In genomic region chr3:177823701-177824189, GRCh38 we compare ENCODE assay signal across 14 cellular contexts.
DNase-seq lines count a peak whose midpoint lies in the region; ATAC-seq, FAIRE-seq and TF ChIP-seq lines count a peak whose summit lies in the region.
"Had no signal": no experiment of that assay in that cellular context is flagged by ENCODE, and none has a peak within 500 bp of the region (broad histone marks: within the 10 kb centered on the region; RNA-seq: fewer than 3 reads in every experiment).

No MANE protein-coding gene starts in this region.

- H2AFZ ChIP-seq in HepG2 (ENCODE audit: low read length), result peak overlapping the region; percentile 35
- H2AFZ ChIP-seq in smooth muscle cell (ENCODE audit: low read depth), result no peak overlapping the region

- H3K4me2 ChIP-seq in HepG2 (ENCODE audit: low read depth, low read length), result peak overlapping the region; percentile 56
- no peak overlapping the region for H3K4me2 ChIP-seq in smooth muscle cell
- H3K4me2 ChIP-seq: KMS-11 had no signal

- no peak for FAIRE-seq in HepG2 (lab: Jason Lieb, UNC)
- FAIRE-seq: GM12878, pancreas had no signal

- no peaks in the 10 kb centered on the region for H3K9me3 Mint-ChIP-seq in Calu3 (ENCODE audit: low read depth, unreplicated experiment)
- H3K9me3 Mint-ChIP-seq: memory B cell had no signal

- H3K79me2 ChIP-seq in HepG2 (ENCODE audit: insufficient read depth, low read length), result no peaks in the 10 kb centered on the region
- no peaks in the 10 kb centered on the region for H3K79me2 ChIP-seq in smooth muscle cell (ENCODE audit: low read depth)

- intact Hi-C loops in Calu3 (cut with micrococcal nuclease; ENCODE audit: unreplicated experiment), result loop anchor here (5.0 kb wide), 1 partner anchor 696 kb away; no protein-coding TSS in a partner anchor
- intact Hi-C loops in breast epithelium (cut with DNase I; ENCODE audit: low total_unique reads), result no loop called here
- intact Hi-C loops in HepG2 (cut with micrococcal nuclease; ENCODE audit: unreplicated experiment), result loop anchor here (1.0 to 5.0 kb wide), 2 partner anchors 216 to 466 kb away; no protein-coding TSS in a partner anchor
- intact Hi-C loops in sigmoid colon (cut with DNase I), result loop anchor here (5.0 to 10.0 kb wide), 4 partner anchors 41 to 366 kb away; no protein-coding TSS in a partner anchor

- H3K27ac ChIP-seq in breast epithelium, result peak overlapping the region; percentile 70 to 79
- peak overlapping the region; percentile 85 for H3K27ac ChIP-seq in HepG2 (ENCODE audit: extremely low read length, insufficient read depth, low read length)
- H3K27ac ChIP-seq in sigmoid colon, result peak overlapping the region; percentile 79 to 85 (median 84)
- no peak overlapping the region for H3K27ac ChIP-seq in smooth muscle cell (ENCODE audit: low read depth)
- H3K27ac ChIP-seq: HL-60, KMS-11 had no signal

- no peaks in the 10 kb centered on the region for H3K27me3 Mint-ChIP-seq in Calu3 (ENCODE audit: unreplicated experiment)
- H3K27me3 Mint-ChIP-seq: memory B cell had no signal

- H3K9ac ChIP-seq in HepG2 (ENCODE audit: insufficient read depth, low read depth, low read length), result no peak overlapping the region
- H3K9ac ChIP-seq in smooth muscle cell (ENCODE audit: low read depth), result no peak overlapping the region
- H3K9ac ChIP-seq: KMS-11 had no signal

- H3K4me1 ChIP-seq in breast epithelium, result peaks cover 13 to 16% of the 10 kb centered on the region in 2 donors
- peaks cover 67% of the 10 kb centered on the region for H3K4me1 ChIP-seq in HepG2 (ENCODE audit: insufficient read depth, low read length)
- peaks cover 0 to 77% (median 69%) of the 10 kb centered on the region in 4 donors for H3K4me1 ChIP-seq in sigmoid colon
- peaks cover 9% of the 10 kb centered on the region for H3K4me1 ChIP-seq in smooth muscle cell (ENCODE audit: low read depth)

- H3K4me3 Mint-ChIP-seq in Calu3 (ENCODE audit: low read depth, unreplicated experiment), result no peak overlapping the region
- H3K4me3 Mint-ChIP-seq: memory B cell had no signal

- TF ChIP-seq POLR2A in breast epithelium (IDR thresholded peaks at IDR 0.05) (no peak), HepG2 (IDR thresholded peaks at IDR 0.05; ENCODE audit: insufficient read depth in 1 of 2, low read depth in 2 of 2, low read length in 2 of 2) (no peak), sigmoid colon (IDR thresholded peaks at IDR 0.05) (no peak)

- H3K27me3 ChIP-seq in breast epithelium, result no peaks in the 10 kb centered on the region
- no peaks in the 10 kb centered on the region for H3K27me3 ChIP-seq in HepG2 (ENCODE audit: control insufficient read depth in 1 of 2, insufficient read depth in 2 of 2, low read length in 2 of 2)
- no peaks in the 10 kb centered on the region for H3K27me3 ChIP-seq in sigmoid colon
- no peaks in the 10 kb centered on the region for H3K27me3 ChIP-seq in smooth muscle cell (ENCODE audit: low read depth)
- H3K27me3 ChIP-seq: pancreas had no signal

- peak overlapping the region; percentile 64 for H3K27ac Mint-ChIP-seq in Calu3 (ENCODE audit: unreplicated experiment)
- H3K27ac Mint-ChIP-seq: memory B cell had no signal

- H3K4me3 ChIP-seq in breast epithelium (peak overlapping the region in 1 of 3 donors; percentile 22), HepG2 (replicated peaks in 1 of 3; ENCODE audit: insufficient read depth in 1 of 3, low read depth in 2 of 3, low read length in 3 of 3) (peak overlapping the region in 2 of 3 experiments; percentile 8 to 21; a peak in 2 of 6 replicates), sigmoid colon (no peak overlapping the region), smooth muscle cell (no peak overlapping the region)
- H3K4me3 ChIP-seq: GM12878, pancreas had no signal

- CTCF ChIA-PET in Calu3 (lab: Charles Lee) (interaction anchor here (0.6 to 1.3 kb wide), 5 partner anchors 10 to 359 kb away, joined by 3 to 6 read pairs (median 5); no protein-coding TSS in a partner anchor), HepG2 (lab: Yijun Ruan, JAX; ENCODE audit: low intra/inter-chr PET ratio, low total read pairs) (no interaction called here)

- H4K20me1 ChIP-seq in HepG2 (ENCODE audit: insufficient read depth, low read length) (no peaks in the 10 kb centered on the region), smooth muscle cell (ENCODE audit: low read depth) (no peaks in the 10 kb centered on the region)

- no TSS peak for BruUV-seq in Calu3 (replicated peaks; lab: Mats Ljungman, UMichigan)
- BruUV-seq in HepG2 (replicated peaks; lab: Mats Ljungman, UMichigan), result no TSS peak

- no peaks in the 10 kb centered on the region for H3K36me3 ChIP-seq in breast epithelium
- no peaks in the 10 kb centered on the region for H3K36me3 ChIP-seq in HepG2 (replicated peaks in 1 of 2; ENCODE audit: control insufficient read depth in 1 of 2, insufficient read depth in 2 of 2, low read length in 2 of 2)
- H3K36me3 ChIP-seq in sigmoid colon, result no peaks in the 10 kb centered on the region
- no peaks in the 10 kb centered on the region for H3K36me3 ChIP-seq in smooth muscle cell (ENCODE audit: low read depth)
- H3K36me3 ChIP-seq: pancreas had no signal

- peaks cover 72% of the 10 kb centered on the region for H3K4me1 Mint-ChIP-seq in Calu3 (ENCODE audit: low read depth, unreplicated experiment)

- peak; percentile 30 for ATAC-seq in HepG2
- no peak for ATAC-seq in HG02759 (IDR thresholded peaks at IDR 0.05; ENCODE audit: unreplicated experiment)
- ATAC-seq: GM12878 had no signal

- POLR2A ChIA-PET in HepG2 (lab: Yijun Ruan, JAX), result interaction anchor here (0.9 to 1.0 kb wide), 2 partner anchors 13 to 464 kb away, joined by 3 read pairs; no protein-coding TSS in a partner anchor

- TF ChIP-seq CTCF in Calu3 (IDR thresholded peaks at IDR 0.05; ENCODE audit: unreplicated experiment) (no peak), breast epithelium (IDR thresholded peaks at IDR 0.05) (no peak), HepG2 (CRISPR knock-in tag; IDR thresholded peaks at IDR 0.05) (no peak), sigmoid colon (IDR thresholded peaks at IDR 0.05) (no peak), smooth muscle cell (IDR thresholded peaks at IDR 0.05; ENCODE audit: borderline replicate concordance, insufficient read depth, poor library complexity, severe bottlenecking) (no peak)

- TF ChIP-seq EP300 in HepG2 (IDR thresholded peaks at IDR 0.05; ENCODE audit: low read depth in 2 of 2, low read length in 2 of 2) (no peak), HepG2 (CRISPR knock-in tag; IDR thresholded peaks at IDR 0.05; ENCODE audit: borderline replicate concordance) (no peak), sigmoid colon (IDR thresholded peaks at IDR 0.05) (no peak)

- TF ChIP-seq RAD21 in HepG2 (CRISPR knock-in tag; IDR thresholded peaks at IDR 0.05), result no peak

- in situ Hi-C loops in HepG2 (cut with HindIII; ENCODE audit: extremely low pct_ligation_motif_present, low pct_unique_long_range_greater_than_20kb), result no loop called here

- H3F3A ChIP-seq in smooth muscle cell (ENCODE audit: low read depth), result peaks cover 10% of the 10 kb centered on the region

- 80% methylated on average over 9 of the region's 9 CpGs for WGBS in HepG2 (ENCODE audit: low lambda C conversion rate)
- WGBS in sigmoid colon, 2 donors, result 89 to 92% methylated on average over 9 of the region's 9 CpGs
- WGBS in smooth muscle cell (ENCODE audit: low lambda C conversion rate), result 85% methylated on average over 9 of the region's 9 CpGs

- H3K36me3 Mint-ChIP-seq in Calu3 (ENCODE audit: insufficient read depth, unreplicated experiment), result peaks cover 5% of the 10 kb centered on the region
- H3K36me3 Mint-ChIP-seq: memory B cell had no signal

- H3K9me3 ChIP-seq in breast epithelium (no peaks in the 10 kb centered on the region), HepG2 (ENCODE audit: low read length) (no peaks in the 10 kb centered on the region), sigmoid colon (no peaks in the 10 kb centered on the region), smooth muscle cell (replicated peaks; ENCODE audit: low read depth) (no peaks in the 10 kb centered on the region)
- H3K9me3 ChIP-seq: pancreas had no signal

- DNase-seq in Calu3, result no peak
- DNase-seq in breast epithelium (ENCODE audit: low spot score in 2 of 2), result no peak
- DNase-seq in HepG2 (ENCODE audit: low spot score), result no peak
- peak; percentile 57 for DNase-seq in sigmoid colon
- DNase-seq in smooth muscle cell (lab: John Stamatoyannopoulos, UW; ENCODE audit: unreplicated experiment), result no peak
- DNase-seq in NCI-H748 treated with DMSO at 0.1 percent for 48 hours (lab: John Stamatoyannopoulos, UW), result no peak
- DNase-seq in glomerular visceral epithelial cell (ENCODE audit: extremely low spot score), result no peak
- DNase-seq: NCI-H446 treated with DMSO at 0.1 percent for 48 hours had no signal

TF ChIP-seq in HepG2, 621 proteins besides CTCF, POLR2A, EP300 and RAD21 (continues in another document):
- 0 out of 2 replicates have a peak, but pooled peaks have one; percentile 17 for TF ChIP-seq ZNF563 (CRISPR knock-in tag; IDR thresholded peaks at IDR 0.05)
- 0 out of 2 replicates have a peak, but pooled peaks have one; percentile 14 for TF ChIP-seq ZNF687 (CRISPR knock-in tag; IDR thresholded peaks at IDR 0.05)

Comparison
In these comparisons a context has a peak if more than half of its experiments do, and no peak if none do; other contexts are left out.
1. H3K4me3 ChIP-seq: peak in HepG2 (2 of 3); none in sigmoid colon (0 of 4) and smooth muscle cell (single experiment).